16 cellular contexts compared by ENCODE assay signal in the genomic region with DNA sequence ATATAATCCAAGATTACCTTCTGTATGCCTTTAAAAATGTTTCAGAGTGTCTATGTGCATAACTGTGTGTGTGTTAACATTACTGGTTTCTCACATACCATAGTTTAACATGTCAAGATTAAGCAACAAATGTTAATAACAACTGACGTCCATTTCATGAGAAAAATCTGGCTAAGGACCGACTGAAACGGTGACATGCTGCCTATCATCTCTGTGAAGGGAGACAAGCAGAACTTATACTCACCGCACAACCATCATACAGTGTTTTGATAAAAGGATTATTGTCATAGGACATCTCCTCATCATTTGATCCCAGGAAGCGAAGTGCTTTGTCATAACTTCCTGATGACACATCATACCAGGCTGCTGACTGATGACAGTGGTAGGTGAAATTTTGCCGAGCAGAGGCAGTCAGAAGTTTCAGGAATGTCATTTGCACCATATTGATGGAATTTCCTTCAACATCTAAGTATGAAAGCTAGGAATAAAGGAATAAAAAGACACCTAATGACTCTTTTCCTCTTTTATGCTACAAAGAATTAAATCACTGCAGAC.
A peak's percentile ranks its signal among the peaks of the same experiment; 100 is the strongest.
DNase-seq lines count a peak whose midpoint lies in the region; ATAC-seq and TF ChIP-seq lines count a peak whose summit lies in the region.
"Had no signal": no experiment of that assay in that cellular context is flagged by ENCODE, and none has a peak within 500 bp of the region (broad histone marks: within the 10 kb centered on the region; RNA-seq: fewer than 3 reads in every experiment).

No MANE protein-coding gene starts in this region.

- H2AFZ ChIP-seq in neural cell (ENCODE audit: low read depth, low read length): no peak overlapping the region

- TF ChIP-seq CTCF in neural cell (IDR thresholded peaks at IDR 0.05; ENCODE audit: poor library complexity, severe bottlenecking) (no peak), GM13976 (IDR thresholded peaks at IDR 0.05; ENCODE audit: borderline replicate concordance, control extremely low read depth, extremely low read depth, insufficient read depth, missing control alignments) (no peak)

- TF ChIP-seq EP300 in neural cell (conservative IDR thresholded peaks at IDR 0.05; ENCODE audit: poor library complexity, severe bottlenecking): no peak

- no peak overlapping the region for H3K9ac ChIP-seq in neural cell (ENCODE audit: low read length)
- H3K9ac ChIP-seq: KMS-11 had no signal

- H3K79me2 ChIP-seq in neural cell (replicated peaks; ENCODE audit: insufficient read depth, low read length): no peaks in the 10 kb centered on the region

- H3K27me3 ChIP-seq in neural cell (ENCODE audit: insufficient read depth, low read depth, low read length): no peaks in the 10 kb centered on the region
- H3K27me3 ChIP-seq: esophagus squamous epithelium, ovary had no signal

- no peaks in the 10 kb centered on the region for H3K36me3 ChIP-seq in neural cell (ENCODE audit: insufficient read depth, low read length)
- H3K36me3 ChIP-seq: esophagus squamous epithelium, ovary, WERI-Rb-1 had no signal

- no peak overlapping the region for H3K4me3 ChIP-seq in neural cell (ENCODE audit: low read length)
- H3K4me3 ChIP-seq: esophagus squamous epithelium, ovary had no signal

- ATAC-seq in HG03521 (IDR thresholded peaks at IDR 0.05; ENCODE audit: unreplicated experiment): no peak
- ATAC-seq: left ventricle myocardium superior had no signal

- DNase-seq in DMS53 treated with DMSO at 0.1 percent for 48 hours (lab: John Stamatoyannopoulos, UW; ENCODE audit: unreplicated experiment) (peak; percentile 78), OCI-M1 (lab: John Stamatoyannopoulos, UW) (peak; percentile 13), dedifferentiated amniotic fluid mesenchymal stem cell (ENCODE audit: extremely low spot score) (peak; percentile 46), NCI-H2227 (lab: John Stamatoyannopoulos, UW; ENCODE audit: unreplicated experiment) (no peak), NCI-H510A treated with DMSO at 0.1 percent for 48 hours (lab: John Stamatoyannopoulos, UW) (no peak), GM13976 (ENCODE audit: low spot score) (no peak)
- DNase-seq: activated T-cell treated with anti-CD3 and anti-CD28 coated beads, Interleukin-2, amount 50 U/mL, for 24 hours; CD4-positive, alpha-beta T cell; esophagus squamous epithelium; left ventricle myocardium superior; ovary; stimulated activated naive CD4-positive, alpha-beta T cell; WERI-Rb-1 had no signal

- no peaks in the 10 kb centered on the region for H3K9me2 ChIP-seq in neural cell (ENCODE audit: insufficient read depth, low read length)

- no peaks in the 10 kb centered on the region for H3F3A ChIP-seq in neural cell (ENCODE audit: insufficient read depth, low read length, poor library complexity, severe bottlenecking)

- in situ Hi-C loops in GM13976 (cut with MboI; ENCODE audit: low sequenced_read_pairs, unreplicated experiment): no loop called here

- no peak overlapping the region for H3K27ac ChIP-seq in neural cell (ENCODE audit: low read length)
- H3K27ac ChIP-seq: esophagus squamous epithelium, KMS-11, ovary, WERI-Rb-1 had no signal

- H3K9me3 ChIP-seq in neural cell (ENCODE audit: low read length): no peaks in the 10 kb centered on the region
- H3K9me3 ChIP-seq: esophagus squamous epithelium, ovary had no signal

- no peak for TF ChIP-seq RAD21 in neural cell (conservative IDR thresholded peaks at IDR 0.05)

- no peak overlapping the region for H3K4me2 ChIP-seq in neural cell (ENCODE audit: low read length)
- H3K4me2 ChIP-seq: KMS-11 had no signal

- H4K20me1 ChIP-seq in neural cell (ENCODE audit: insufficient read depth): no peaks in the 10 kb centered on the region

TF ChIP-seq in neural cell, 6 proteins besides CTCF, POLR2A, EP300 and RAD21:
- TF ChIP-seq TAF1 (IDR thresholded peaks at IDR 0.05; ENCODE audit: low read depth): no peak
- TF ChIP-seq POLR2AphosphoS5 (IDR thresholded peaks at IDR 0.05): peak; percentile 44
- TF ChIP-seq REST (IDR thresholded peaks at IDR 0.05; ENCODE audit: borderline replicate concordance): peak; percentile 52
- no peak for TF ChIP-seq EZH2 (IDR thresholded peaks at IDR 0.05; ENCODE audit: borderline replicate concordance, insufficient read depth, low read length, poor library complexity, severe bottlenecking)
- TF ChIP-seq SMC3 (conservative IDR thresholded peaks at IDR 0.05; ENCODE audit: poor library complexity): no peak
- no peak for TF ChIP-seq MXI1 (conservative IDR thresholded peaks at IDR 0.05; ENCODE audit: poor library complexity, severe bottlenecking)

Comparison
In these comparisons a context has a peak if more than half of its experiments do, and no peak if none do; other contexts are left out.
1. DNase-seq: peak in DMS53 treated with DMSO at 0.1 percent for 48 hours (single experiment), OCI-M1 (single experiment) and dedifferentiated amniotic fluid mesenchymal stem cell (single experiment); none in NCI-H2227 (single experiment), NCI-H510A treated with DMSO at 0.1 percent for 48 hours (single experiment) and GM13976 (single experiment).